1 cellular context compared by ENCODE assay signal in genomic region chr2:31271851-31272267, GRCh38.
TF ChIP-seq lines count a peak whose summit lies in the region.

No MANE protein-coding gene starts in this region.

TF ChIP-seq in WTC11, 78 proteins besides CTCF, POLR2A, EP300 and RAD21 (continued from another document):
- TF ChIP-seq PREB (CRISPR knock-in tag; IDR thresholded peaks at IDR 0.05; ENCODE audit: borderline replicate concordance): no peak
- TF ChIP-seq NR1H2 (CRISPR knock-in tag; IDR thresholded peaks at IDR 0.05): no peak
- no peak for TF ChIP-seq ATF1 (CRISPR knock-in tag; IDR thresholded peaks at IDR 0.05)
- TF ChIP-seq RELA (CRISPR knock-in tag; IDR thresholded peaks at IDR 0.05; ENCODE audit: borderline replicate concordance): no peak
- TF ChIP-seq JUN (CRISPR knock-in tag; IDR thresholded peaks at IDR 0.05): no peak
- no peak for TF ChIP-seq GTF2I (CRISPR knock-in tag; conservative IDR thresholded peaks at IDR 0.05)
- no peak for TF ChIP-seq NR2C2 (CRISPR knock-in tag; IDR thresholded peaks at IDR 0.05)
- TF ChIP-seq USF2 (CRISPR knock-in tag; IDR thresholded peaks at IDR 0.05): no peak
- TF ChIP-seq MYBL2 (CRISPR knock-in tag; IDR thresholded peaks at IDR 0.05): no peak
- TF ChIP-seq FOXP1 (CRISPR knock-in tag; IDR thresholded peaks at IDR 0.05; ENCODE audit: borderline replicate concordance): no peak
